Comparison of ENCODE assay signal across 23 cellular contexts in the genomic region with DNA sequence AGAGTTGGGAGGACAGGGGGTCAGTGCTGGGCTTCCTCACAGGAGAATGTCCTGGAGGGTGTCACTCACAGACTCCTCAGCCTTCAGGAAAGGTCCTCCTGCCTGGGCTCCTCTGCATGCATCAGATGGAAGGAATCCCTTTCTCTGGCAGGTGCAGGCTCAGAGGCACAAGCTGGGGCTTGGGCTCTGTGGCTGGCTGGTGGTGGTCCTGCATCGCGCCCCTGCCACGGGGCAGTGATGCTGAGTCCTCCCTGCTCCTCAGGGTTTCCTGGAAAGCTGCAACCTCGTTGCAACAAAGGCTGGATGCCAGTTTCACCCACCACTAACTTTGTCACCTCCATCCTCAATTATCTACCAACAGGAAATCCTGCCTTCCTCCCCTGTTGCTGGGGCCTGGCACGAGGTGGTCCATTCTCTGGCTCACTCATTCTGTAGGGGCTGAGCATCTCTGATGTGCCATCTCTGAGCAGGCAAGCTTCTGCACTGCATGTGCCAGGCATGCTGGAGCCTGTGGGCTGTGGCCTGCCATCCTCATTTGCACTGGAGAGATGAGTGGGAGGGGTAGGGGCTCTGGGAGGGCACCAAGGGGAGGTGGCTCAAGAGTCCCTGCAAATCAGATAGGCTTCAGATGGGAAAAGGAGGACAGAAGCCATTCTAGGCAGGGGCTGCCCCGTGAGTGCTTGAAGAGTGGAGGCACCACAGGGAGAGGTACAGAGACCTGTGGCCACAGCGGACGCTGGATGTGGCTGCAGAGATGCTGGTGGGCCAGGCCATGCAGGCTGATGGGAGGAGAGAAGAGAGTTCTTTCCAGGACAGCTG.
"Had no signal": no experiment of that assay in that cellular context is flagged by ENCODE, and none has a peak within 500 bp of the region (broad histone marks: within the 10 kb centered on the region; RNA-seq: fewer than 3 reads in every experiment).

No MANE protein-coding gene starts in this region.

- H3K4me2 ChIP-seq: SK-N-SH, smooth muscle cell had no signal

- DNase-seq: activated B cell treated with CpG ODN at 0.5 μM for 24 hours; activated CD4-positive, alpha-beta T cell treated with anti-CD3 and anti-CD28 coated beads for 48 hours; activated effector memory CD4-positive, alpha-beta T cell treated with anti-CD3 and anti-CD28 coated beads, Interleukin-2, amount 50 U/mL, for 16 hours; activated T-cell treated with anti-CD3 and anti-CD28 coated beads, Interleukin-2, amount 50 U/mL, for 72 hours; cerebellar nuclear complex; effector CD4-positive, alpha-beta T cell; heart left ventricle; mesendoderm; natural killer cell; occipital lobe; psoas muscle; right lobe of liver; SK-N-SH; stimulated activated CD4-positive, alpha-beta T cell treated with anti-CD3 and anti-CD28 coated beads, Interleukin-4, amount 100 ng/mL, for 4 hours; upper lobe of left lung had no signal

- H3K4me1 Mint-ChIP-seq: activated B cell treated with CpG ODN at 0.5 μM for 24 hours; activated naive CD4-positive, alpha-beta T cell treated with anti-CD3 and anti-CD28 coated beads, Interleukin-2, amount 50 U/mL, for 24 hours; natural killer cell; stimulated activated memory B cell treated with anti-CD40 and anti-IgM and Interleukin-4, amounts not matched to agents 10 μg/mL and 1 μg/mL and 100 μg/mL, for 72 hours had no signal

- H3K36me3 Mint-ChIP-seq: activated naive CD4-positive, alpha-beta T cell treated with anti-CD3 and anti-CD28 coated beads, Interleukin-2, amount 50 U/mL, for 24 hours; natural killer cell had no signal

- H3K27ac ChIP-seq: ascending aorta, breast epithelium, gastroesophageal sphincter, heart left ventricle, psoas muscle, right lobe of liver, thoracic aorta, upper lobe of left lung had no signal

- H3K27me3 ChIP-seq: ascending aorta, breast epithelium, gastroesophageal sphincter, right lobe of liver, upper lobe of left lung had no signal

- ATAC-seq: activated T-cell treated with anti-CD3 and anti-CD28 coated beads, Interleukin-2, amount 50 U/mL, for 72 hours; esophagus mucosa; gastroesophageal sphincter; heart left ventricle; natural killer cell; psoas muscle; right lobe of liver; stimulated activated memory B cell treated with anti-CD40 and anti-IgM and Interleukin-4, amounts not matched to agents 10 μg/mL and 1 μg/mL and 100 μg/mL, for 72 hours had no signal

- H3K9me3 Mint-ChIP-seq: activated naive CD4-positive, alpha-beta T cell treated with anti-CD3 and anti-CD28 coated beads, Interleukin-2, amount 50 U/mL, for 24 hours; natural killer cell; stimulated activated memory B cell treated with anti-CD40 and anti-IgM and Interleukin-4, amounts not matched to agents 10 μg/mL and 1 μg/mL and 100 μg/mL, for 72 hours had no signal

- H3K4me1 ChIP-seq: ascending aorta, psoas muscle, upper lobe of left lung had no signal

- H3K36me3 ChIP-seq: ascending aorta, breast epithelium, gastroesophageal sphincter, heart left ventricle, right lobe of liver, thoracic aorta, upper lobe of left lung had no signal

- H3K9me3 ChIP-seq: ascending aorta, breast epithelium, gastroesophageal sphincter, heart left ventricle, psoas muscle, right lobe of liver, SK-N-SH, thoracic aorta, upper lobe of left lung had no signal

- H3K4me3 Mint-ChIP-seq: activated B cell treated with CpG ODN at 0.5 μM for 24 hours; activated naive CD4-positive, alpha-beta T cell treated with anti-CD3 and anti-CD28 coated beads, Interleukin-2, amount 50 U/mL, for 24 hours; activated T-cell treated with anti-CD3 and anti-CD28 coated beads, Interleukin-2, amount 50 U/mL, for 72 hours; natural killer cell; stimulated activated memory B cell treated with anti-CD40 and anti-IgM and Interleukin-4, amounts not matched to agents 10 μg/mL and 1 μg/mL and 100 μg/mL, for 72 hours had no signal

- H3K9ac ChIP-seq: SK-N-SH had no signal

- H3K4me3 ChIP-seq: ascending aorta, breast epithelium, gastroesophageal sphincter, heart left ventricle, psoas muscle, right lobe of liver, smooth muscle cell, thoracic aorta, upper lobe of left lung had no signal

- H3K27ac Mint-ChIP-seq: activated B cell treated with CpG ODN at 0.5 μM for 24 hours; activated naive CD4-positive, alpha-beta T cell treated with anti-CD3 and anti-CD28 coated beads, Interleukin-2, amount 50 U/mL, for 24 hours; activated T-cell treated with anti-CD3 and anti-CD28 coated beads, Interleukin-2, amount 50 U/mL, for 72 hours; natural killer cell; stimulated activated memory B cell treated with anti-CD40 and anti-IgM and Interleukin-4, amounts not matched to agents 10 μg/mL and 1 μg/mL and 100 μg/mL, for 72 hours had no signal
